ENCODE assay signal across 12 cellular contexts in genomic region chr10:97882142-97883091, GRCh38. TPM values are rescaled to one million over a fixed set of nuclear protein-coding genes. Genes with fewer than 3 reads are reported as not detected.
DNase-seq lines count a peak whose midpoint lies in the region; FAIRE-seq and TF ChIP-seq lines count a peak whose summit lies in the region.
"Had no signal": no experiment of that assay in that cellular context is flagged by ENCODE, and none has a peak within 500 bp of the region (broad histone marks: within the 10 kb centered on the region; RNA-seq: fewer than 3 reads in every experiment).

No MANE protein-coding gene starts in this region.

- no peak overlapping the region for H3K4me3 Mint-ChIP-seq in neural progenitor cell
- H3K4me3 Mint-ChIP-seq: stimulated activated memory B cell treated with anti-CD40 and anti-IgM and Interleukin-4, amounts not matched to agents 10 μg/mL and 1 μg/mL and 100 μg/mL, for 72 hours had no signal

- H2AFZ ChIP-seq in neural progenitor cell (replicated peaks) = no peak overlapping the region

- H3K4me3 ChIP-seq in adrenal gland (no peak overlapping the region), kidney (ENCODE audit: low read length in 2 of 2) (no peak overlapping the region), neural progenitor cell (no peak overlapping the region)

- H3K27me3 Mint-ChIP-seq in neural progenitor cell (ENCODE audit: insufficient read depth, low read depth) = no peaks in the 10 kb centered on the region

- no peak overlapping the region for H3K9ac ChIP-seq in kidney (ENCODE audit: low read length in 2 of 2)
- no peak overlapping the region for H3K9ac ChIP-seq in neural progenitor cell

- H3K27ac ChIP-seq in adrenal gland = no peak overlapping the region
- H3K27ac ChIP-seq in kidney (ENCODE audit: low read depth in 2 of 2, low read length in 2 of 2) = peak overlapping the region in 1 of 2 donors; percentile 11
- H3K27ac ChIP-seq in neural progenitor cell = no peak overlapping the region

- H3K79me2 ChIP-seq in neural progenitor cell (ENCODE audit: low read depth) = no peaks in the 10 kb centered on the region

- no peak overlapping the region for H3K27ac Mint-ChIP-seq in neural progenitor cell
- H3K27ac Mint-ChIP-seq: stimulated activated memory B cell treated with anti-CD40 and anti-IgM and Interleukin-4, amounts not matched to agents 10 μg/mL and 1 μg/mL and 100 μg/mL, for 72 hours had no signal

- H3K4me1 Mint-ChIP-seq in neural progenitor cell = no peaks in the 10 kb centered on the region
- H3K4me1 Mint-ChIP-seq: stimulated activated memory B cell treated with anti-CD40 and anti-IgM and Interleukin-4, amounts not matched to agents 10 μg/mL and 1 μg/mL and 100 μg/mL, for 72 hours had no signal

- no peaks in the 10 kb centered on the region for H3K36me3 ChIP-seq in adrenal gland (replicated peaks in 1 of 2)
- no peaks in the 10 kb centered on the region for H3K36me3 ChIP-seq in kidney (ENCODE audit: control insufficient read depth in 1 of 2, insufficient read depth in 2 of 2, low read length in 2 of 2)
- no peaks in the 10 kb centered on the region for H3K36me3 ChIP-seq in neural progenitor cell

- no peak for TF ChIP-seq POLR2A in adrenal gland (IDR thresholded peaks at IDR 0.05)

- H3K9me3 ChIP-seq in adrenal gland (replicated peaks in 1 of 3) (no peaks in the 10 kb centered on the region), kidney (ENCODE audit: control insufficient read depth in 1 of 2, low read length in 2 of 2) (no peaks in the 10 kb centered on the region), neural progenitor cell (ENCODE audit: low read depth) (no peaks in the 10 kb centered on the region)
- H3K9me3 ChIP-seq: Caco-2 had no signal

- no peak overlapping the region for H3K4me2 ChIP-seq in neural progenitor cell

- WGBS in adrenal gland, 4 donors = 69 to 76% (median 73%) methylated on average over 8 to 11 of the region's 11 CpGs

- intact Hi-C loops in adrenal gland (cut with DNase I) (no loop called here), kidney (cut with DNase I) (no loop called here)

- TF ChIP-seq CTCF in adrenal gland (IDR thresholded peaks at IDR 0.05) (no peak), kidney (IDR thresholded peaks at IDR 0.05; ENCODE audit: borderline replicate concordance, extremely low read depth, insufficient read depth) (no peak), neural progenitor cell (IDR thresholded peaks at IDR 0.05) (no peak)

- no peak for FAIRE-seq in kidney (lab: Jason Lieb, UNC)
- peak; percentile 97 for FAIRE-seq in urothelium cell line (lab: Jason Lieb, UNC)
- FAIRE-seq: endometrium had no signal

- H3K9me3 Mint-ChIP-seq in neural progenitor cell = no peaks in the 10 kb centered on the region
- H3K9me3 Mint-ChIP-seq: stimulated activated memory B cell treated with anti-CD40 and anti-IgM and Interleukin-4, amounts not matched to agents 10 μg/mL and 1 μg/mL and 100 μg/mL, for 72 hours had no signal

- H3F3A ChIP-seq in neural progenitor cell (ENCODE audit: low read depth) = no peaks in the 10 kb centered on the region

- H3K27me3 ChIP-seq in adrenal gland (no peaks in the 10 kb centered on the region), neural progenitor cell (no peaks in the 10 kb centered on the region)

- no peaks in the 10 kb centered on the region for H3K4me1 ChIP-seq in adrenal gland (replicated peaks in 1 of 2)
- H3K4me1 ChIP-seq in kidney (ENCODE audit: control insufficient read depth in 1 of 2, insufficient read depth in 1 of 2, low read depth in 1 of 2, low read length in 2 of 2) = peaks cover 0 to 5% of the 10 kb centered on the region in 2 donors
- peaks cover 5% of the 10 kb centered on the region for H3K4me1 ChIP-seq in neural progenitor cell
- H3K4me1 ChIP-seq: Caco-2 had no signal

- peak; percentile 22 for DNase-seq in stimulated activated CD4-positive, alpha-beta T cell treated with anti-CD3 and anti-CD28 coated beads, Interleukin-1b, Interleukin-23, amount 100 ng/mL, for 48 hours
- DNase-seq in stimulated activated CD4-positive, alpha-beta T cell treated with anti-CD3 and anti-CD28 coated beads, Interleukin-4, amount 100 ng/mL, for 1 hour = no peak
- DNase-seq in adrenal gland = peak in 6 of 7 donors; percentile 63 to 89 (median 72)
- DNase-seq in kidney = peak; percentile 92
- DNase-seq in urothelium cell line (ENCODE audit: low spot score) = peak; percentile 92
- DNase-seq in NCI-H128 (lab: John Stamatoyannopoulos, UW; ENCODE audit: unreplicated experiment) = no peak
- no peak for DNase-seq in activated gamma-delta T cell (lab: John Stamatoyannopoulos, UW)
- no peak for DNase-seq in neural progenitor cell (ENCODE audit: low spot score)
- DNase-seq: Caco-2, NCI-H510A treated with DMSO at 0.1 percent for 48 hours had no signal

- H4K20me1 ChIP-seq in neural progenitor cell (ENCODE audit: low read depth) = no peaks in the 10 kb centered on the region

- no peaks in the 10 kb centered on the region for H3K36me3 Mint-ChIP-seq in neural progenitor cell
- H3K36me3 Mint-ChIP-seq: stimulated activated memory B cell treated with anti-CD40 and anti-IgM and Interleukin-4, amounts not matched to agents 10 μg/mL and 1 μg/mL and 100 μg/mL, for 72 hours had no signal

RNA-seq across cellular contexts. Expression of gene GOLGA7B, which starts 32.8 kb away (rescaled TPM):
- total RNA-seq in adrenal gland = 1 to 10 TPM in 2 of 8 donors, under 1 TPM in 6; 0.06 to 2.2 (median 0.51) TPM
- polyA plus RNA-seq in adrenal gland = 10 to 100 TPM in 1 of 3 donors, 1 to 10 TPM in 2; 1.8 to 20.3 (median 3.5) TPM
- total RNA-seq in kidney = 0.50 TPM
- not detected for polyA plus RNA-seq in kidney (ENCODE audit: insufficient read depth, low read depth, low replicate concordance)
- total RNA-seq in neural progenitor cell (ENCODE audit: low replicate concordance) = 0.09 TPM in 1 of 2 replicates, not detected in the other

Comparison
In these comparisons a context has a peak if more than half of its experiments do, and no peak if none do; other contexts are left out.
1. DNase-seq: peak in stimulated activated CD4-positive, alpha-beta T cell treated with anti-CD3 and anti-CD28 coated beads, Interleukin-1b, Interleukin-23, amount 100 ng/mL, for 48 hours (single experiment), adrenal gland (6 of 7), kidney (single experiment) and urothelium cell line (single experiment); none in stimulated activated CD4-positive, alpha-beta T cell treated with anti-CD3 and anti-CD28 coated beads, Interleukin-4, amount 100 ng/mL, for 1 hour (single experiment), NCI-H128 (single experiment), activated gamma-delta T cell (single experiment) and neural progenitor cell (single experiment).